Comparison of ENCODE assay signal across 9 cellular contexts in genomic region chr1:86706018-86706417, GRCh38. TPM values are rescaled to one million over a fixed set of nuclear protein-coding genes. Genes with fewer than 3 reads are reported as not detected.
DNase-seq lines count a peak whose midpoint lies in the region; ATAC-seq and TF ChIP-seq lines count a peak whose summit lies in the region.
"Had no signal": no experiment of that assay in that cellular context is flagged by ENCODE, and none has a peak within 500 bp of the region (broad histone marks: within the 10 kb centered on the region; RNA-seq: fewer than 3 reads in every experiment).

No MANE protein-coding gene starts in this region.

- no peaks in the 10 kb centered on the region for H3K27me3 ChIP-seq in right atrium auricular region
- no peaks in the 10 kb centered on the region for H3K27me3 ChIP-seq in body of pancreas

- WGBS in body of pancreas, 2 donors, result 4 to 10% methylated on average over 1 of the region's 1 CpG
- no CpG with 5 or more reads among the region's 1 CpG for WGBS in mesodermal cell (ENCODE audit: insufficient coverage in 2 of 2), 2 experiments

- no peak for ATAC-seq in body of pancreas
- ATAC-seq in GM21515 (IDR thresholded peaks at IDR 0.05; ENCODE audit: unreplicated experiment), result no peak
- no peak for ATAC-seq in GM21786 (IDR thresholded peaks at IDR 0.05; ENCODE audit: unreplicated experiment)

- H3K4me3 ChIP-seq in right atrium auricular region (peak overlapping the region; percentile 77 to 82), body of pancreas (peak overlapping the region; percentile 71 to 99), mesodermal cell (ENCODE audit: extremely low read depth, insufficient read depth, low read length, poor library complexity, severe bottlenecking) (peak overlapping the region; percentile 93)

- peaks cover 0 to 59% of the 10 kb centered on the region in 2 donors for H3K4me1 ChIP-seq in right atrium auricular region
- peaks cover 31% of the 10 kb centered on the region for H3K4me1 ChIP-seq in body of pancreas
- H3K4me1 ChIP-seq in mesodermal cell (ENCODE audit: control insufficient read depth, insufficient read depth, low read length, poor library complexity, severe bottlenecking), result peaks cover 6% of the 10 kb centered on the region

- H3K36me3 ChIP-seq in right atrium auricular region (no peaks in the 10 kb centered on the region), body of pancreas (replicated peaks in 1 of 2; ENCODE audit: insufficient read depth in 1 of 2, low read depth in 2 of 2) (no peaks in the 10 kb centered on the region), mesodermal cell (ENCODE audit: control insufficient read depth, insufficient read depth, low read length) (peaks cover 18% of the 10 kb centered on the region)

- TF ChIP-seq POLR2A in body of pancreas (IDR thresholded peaks at IDR 0.05), result no peak

- H3K27ac ChIP-seq in right atrium auricular region (peak overlapping the region; percentile 94 to 97), body of pancreas (peak overlapping the region; percentile 89 to 98 (median 96)), mesodermal cell (ENCODE audit: low read depth, low read length, severe bottlenecking) (no peak overlapping the region)

- H3K9me3 ChIP-seq in right atrium auricular region, result no peaks in the 10 kb centered on the region
- no peaks in the 10 kb centered on the region for H3K9me3 ChIP-seq in body of pancreas
- no peaks in the 10 kb centered on the region for H3K9me3 ChIP-seq in mesodermal cell (ENCODE audit: control insufficient read depth, low read length)

- intact Hi-C loops in cardiac septum (cut with DNase I), result loop anchor here (10.0 kb wide), 4 partner anchors 201 to 379 kb away; partner anchors contain the start of genes HS2ST1, ODF2L and SELENOF
- intact Hi-C loops in body of pancreas (cut with DNase I), result no loop called here

- DNase-seq in right atrium auricular region (ENCODE audit: low spot score), result no peak
- no peak for DNase-seq in cardiac septum (ENCODE audit: low spot score)
- DNase-seq in body of pancreas, result no peak
- no peak for DNase-seq in NOMO-1 treated with DMSO at 0.1 percent for 48 hours (lab: John Stamatoyannopoulos, UW; ENCODE audit: unreplicated experiment)
- no peak for DNase-seq in NCI-H2081 (lab: John Stamatoyannopoulos, UW)
- DNase-seq: activated gamma-delta T cell had no signal

- TF ChIP-seq CTCF in right atrium auricular region (IDR thresholded peaks at IDR 0.05) (no peak), body of pancreas (IDR thresholded peaks at IDR 0.05) (no peak)

RNA-seq across cellular contexts. Expression of gene SH3GLB1, which starts 1.6 kb away (rescaled TPM):
- total RNA-seq in right atrium auricular region (10 to 100 TPM; 51.5 to 66.1 TPM), cardiac septum (160 TPM), body of pancreas (10 to 100 TPM; 20.1 to 31.6 TPM)
- polyA plus RNA-seq in mesodermal cell (2013, experiment 1 of 2), result 102 TPM
- 96.4 TPM for polyA plus RNA-seq in mesodermal cell (2013, experiment 2 of 2)
